ENCODE assay signal across 26 cellular contexts in the genomic region with DNA sequence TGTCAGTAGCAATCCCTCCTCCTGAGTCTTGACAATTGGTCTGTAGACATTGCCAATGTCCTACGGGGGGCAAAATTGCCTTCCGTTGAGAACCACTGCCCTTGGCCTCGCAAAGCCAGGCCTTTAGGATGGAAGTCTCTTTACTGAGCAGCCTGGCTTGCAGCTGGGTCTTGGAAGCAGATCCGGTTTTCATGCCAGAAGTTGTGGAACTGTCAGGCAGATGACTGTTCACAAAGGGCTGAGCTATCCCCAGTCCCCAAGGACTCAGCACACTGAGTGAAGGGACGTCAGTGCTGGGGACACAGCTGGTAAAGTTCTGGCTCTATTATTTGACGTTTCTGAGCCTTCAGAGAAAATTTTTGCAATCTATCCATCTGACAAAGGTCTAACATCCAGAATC.
DNase-seq lines count a peak whose midpoint lies in the region; TF ChIP-seq lines count a peak whose summit lies in the region.
"Had no signal": no experiment of that assay in that cellular context is flagged by ENCODE, and none has a peak within 500 bp of the region (broad histone marks: within the 10 kb centered on the region; RNA-seq: fewer than 3 reads in every experiment).

No MANE protein-coding gene starts in this region.

- no peak for TF ChIP-seq POLR2A in testis (IDR thresholded peaks at IDR 0.05)

- H4K20me1 ChIP-seq in neural progenitor cell (ENCODE audit: low read depth) = no peaks in the 10 kb centered on the region

- H3K27ac Mint-ChIP-seq in brain (peak overlapping the region in 3 of 5 experiments; percentile 43 to 63 (median 44)), neural progenitor cell (no peak overlapping the region)
- no peak overlapping the region for H3K27ac Mint-ChIP-seq in activated CD4-positive, alpha-beta T cell treated with anti-CD3 and anti-CD28 coated beads, Interleukin-2, amount 10 ng/mL, durations not matched to agents 7 days and 5 days
- H3K27ac Mint-ChIP-seq: CD14-positive monocyte; CD8-positive, alpha-beta memory T cell had no signal

- H3K9me3 ChIP-seq in neural progenitor cell (ENCODE audit: low read depth) (no peaks in the 10 kb centered on the region), testis (no peaks in the 10 kb centered on the region)
- H3K9me3 ChIP-seq: BE2C, SJSA1 had no signal

- no peaks in the 10 kb centered on the region for H3K4me1 ChIP-seq in neural progenitor cell
- H3K4me1 ChIP-seq in testis = no peaks in the 10 kb centered on the region
- H3K4me1 ChIP-seq: BE2C, SJSA1 had no signal

- no peak overlapping the region for H3K4me3 ChIP-seq in neural progenitor cell
- no peak overlapping the region for H3K4me3 ChIP-seq in testis
- H3K4me3 ChIP-seq: K562, SJSA1 had no signal

- no peak overlapping the region for H3K27ac ChIP-seq in neural progenitor cell
- no peak overlapping the region for H3K27ac ChIP-seq in testis
- H3K27ac ChIP-seq: 22Rv1, SJSA1 had no signal

- H3K4me3 Mint-ChIP-seq in brain = no peak overlapping the region
- no peak overlapping the region for H3K4me3 Mint-ChIP-seq in activated CD4-positive, alpha-beta T cell treated with anti-CD3 and anti-CD28 coated beads, Interleukin-2, amount 10 ng/mL, durations not matched to agents 7 days and 5 days
- no peak overlapping the region for H3K4me3 Mint-ChIP-seq in neural progenitor cell
- H3K4me3 Mint-ChIP-seq: CD14-positive monocyte; CD8-positive, alpha-beta memory T cell had no signal

- no peaks in the 10 kb centered on the region for H3K79me2 ChIP-seq in neural progenitor cell (ENCODE audit: low read depth)

- no peak overlapping the region for H2AFZ ChIP-seq in neural progenitor cell (replicated peaks)

- H3K9ac ChIP-seq in neural progenitor cell = no peak overlapping the region

- H3K36me3 Mint-ChIP-seq in brain (no peaks in the 10 kb centered on the region), neural progenitor cell (no peaks in the 10 kb centered on the region)
- no peaks in the 10 kb centered on the region for H3K36me3 Mint-ChIP-seq in activated CD4-positive, alpha-beta T cell treated with anti-CD3 and anti-CD28 coated beads, Interleukin-2, amount 10 ng/mL, durations not matched to agents 7 days and 5 days (ENCODE audit: low read depth)
- H3K36me3 Mint-ChIP-seq: CD14-positive monocyte; CD8-positive, alpha-beta memory T cell had no signal

- H3K27me3 Mint-ChIP-seq in brain (peaks cover 2% of the 10 kb centered on the region), neural progenitor cell (ENCODE audit: insufficient read depth, low read depth) (peaks cover 9% of the 10 kb centered on the region)
- H3K27me3 Mint-ChIP-seq in activated CD4-positive, alpha-beta T cell treated with anti-CD3 and anti-CD28 coated beads, Interleukin-2, amount 10 ng/mL, durations not matched to agents 7 days and 5 days = no peaks in the 10 kb centered on the region

- WGBS in testis, 2 donors = 64 to 70% methylated on average over 4 to 6 of the region's 6 CpGs

- TF ChIP-seq CTCF in brain (conservative IDR thresholded peaks at IDR 0.05) (no peak), neural progenitor cell (IDR thresholded peaks at IDR 0.05) (no peak), testis (IDR thresholded peaks at IDR 0.05) (no peak)

- H3K9me3 Mint-ChIP-seq in brain (peaks cover 0 to 12% (median 0%) of the 10 kb centered on the region in 5 experiments), neural progenitor cell (no peaks in the 10 kb centered on the region)
- no peaks in the 10 kb centered on the region for H3K9me3 Mint-ChIP-seq in activated CD4-positive, alpha-beta T cell treated with anti-CD3 and anti-CD28 coated beads, Interleukin-2, amount 10 ng/mL, durations not matched to agents 7 days and 5 days
- H3K9me3 Mint-ChIP-seq: CD8-positive, alpha-beta memory T cell had no signal

- DNase-seq in Ammon's horn (ENCODE audit: low spot score) (peak; percentile 36), head of caudate nucleus (peak in 24 of 42 donors; percentile 6 to 59 (median 24)), pons (ENCODE audit: low spot score) (peak; percentile 49), neural progenitor cell (ENCODE audit: low spot score) (no peak), testis (no peak), NCI-H187 treated with DMSO at 0.1 percent for 48 hours (lab: John Stamatoyannopoulos, UW) (no peak)
- no peak for DNase-seq in activated CD4-positive, alpha-beta T cell treated with anti-CD3 and anti-CD28 coated beads, Interleukin-2, amount 10 ng/mL, durations not matched to agents 7 days and 5 days
- DNase-seq: BE2C; CD8-positive, alpha-beta memory T cell; DMS 273 treated with DMSO at 0.1 percent for 48 hours; DMS79; EL; GF-D8; MV-4-11; NCI-H1105; NCI-H1436 treated with DMSO at 0.1 percent for 48 hours; NCI-H1930; NCI-H2107; NCI-H69; Right ventricle myocardium superior; RPMI8226 had no signal

- H3K27me3 ChIP-seq in neural progenitor cell (no peaks in the 10 kb centered on the region), testis (no peaks in the 10 kb centered on the region)
- H3K27me3 ChIP-seq: BE2C, SJSA1 had no signal

- no peaks in the 10 kb centered on the region for H3K36me3 ChIP-seq in neural progenitor cell
- H3K36me3 ChIP-seq in testis (ENCODE audit: low read depth, missing control alignments) = no peaks in the 10 kb centered on the region
- H3K36me3 ChIP-seq: BE2C, SJSA1 had no signal

- POLR2A ChIA-PET in activated CD4-positive, alpha-beta T cell treated with anti-CD3 and anti-CD28 coated beads, Interleukin-2, amount 10 ng/mL, durations not matched to agents 7 days and 5 days (lab: Charles Lee) = no interaction called here

- H3F3A ChIP-seq in neural progenitor cell (ENCODE audit: low read depth) = no peaks in the 10 kb centered on the region

- H3K4me1 Mint-ChIP-seq in brain (no peaks in the 10 kb centered on the region), neural progenitor cell (peaks cover 6% of the 10 kb centered on the region)
- no peaks in the 10 kb centered on the region for H3K4me1 Mint-ChIP-seq in activated CD4-positive, alpha-beta T cell treated with anti-CD3 and anti-CD28 coated beads, Interleukin-2, amount 10 ng/mL, durations not matched to agents 7 days and 5 days
- H3K4me1 Mint-ChIP-seq: CD14-positive monocyte; CD8-positive, alpha-beta memory T cell had no signal

- CTCF ChIA-PET in activated CD4-positive, alpha-beta T cell treated with anti-CD3 and anti-CD28 coated beads, Interleukin-2, amount 10 ng/mL, durations not matched to agents 7 days and 5 days (lab: Charles Lee) = no interaction called here

- no peak overlapping the region for H3K4me2 ChIP-seq in neural progenitor cell

- intact Hi-C loops in head of caudate nucleus (cut with DNase I) (no loop called here), testis (cut with DNase I; ENCODE audit: low total_unique reads) (no loop called here)

Comparison
In these comparisons a context has a peak if more than half of its experiments do, and no peak if none do; other contexts are left out.
1. DNase-seq: peak in Ammon's horn (single experiment), head of caudate nucleus (24 of 42) and pons (single experiment); none in activated CD4-positive, alpha-beta T cell treated with anti-CD3 and anti-CD28 coated beads, Interleukin-2, amount 10 ng/mL, durations not matched to agents 7 days and 5 days (single experiment), neural progenitor cell (single experiment), testis (single experiment) and NCI-H187 treated with DMSO at 0.1 percent for 48 hours (single experiment).
2. H3K27ac Mint-ChIP-seq: peak in brain (3 of 5); none in activated CD4-positive, alpha-beta T cell treated with anti-CD3 and anti-CD28 coated beads, Interleukin-2, amount 10 ng/mL, durations not matched to agents 7 days and 5 days (single experiment) and neural progenitor cell (single experiment).